In the genomic region with DNA sequence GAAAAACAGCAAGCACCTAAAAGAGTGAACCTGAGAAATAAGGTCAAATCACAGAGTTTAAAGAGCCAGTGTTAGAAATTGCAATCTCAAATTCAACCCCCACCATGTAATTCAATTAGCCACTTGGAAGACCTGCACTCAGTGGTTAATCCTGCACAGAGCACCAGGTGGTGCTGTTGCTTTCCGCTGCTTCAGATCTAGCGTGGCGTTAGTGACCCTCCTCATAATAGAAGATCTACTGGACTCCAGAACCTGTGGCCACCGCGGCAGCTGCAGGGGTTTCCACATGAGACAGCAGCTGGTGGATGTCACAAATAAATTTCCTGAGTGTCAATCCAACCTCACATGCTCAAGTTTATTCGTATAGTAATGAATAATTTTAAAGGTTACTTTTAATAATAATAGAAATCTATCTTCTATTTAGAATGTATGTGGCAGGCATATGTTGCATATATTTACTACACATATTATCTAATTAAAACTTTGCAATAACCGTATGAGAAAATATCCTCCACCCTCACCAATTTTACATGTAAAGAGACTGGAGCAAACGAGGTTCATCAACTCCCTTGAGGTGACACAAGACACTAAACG, we compare ENCODE assay signal across 9 cellular contexts.
DNase-seq lines count a peak whose midpoint lies in the region; ATAC-seq, FAIRE-seq and TF ChIP-seq lines count a peak whose summit lies in the region.
"Had no signal": no experiment of that assay in that cellular context is flagged by ENCODE, and none has a peak within 500 bp of the region (broad histone marks: within the 10 kb centered on the region; RNA-seq: fewer than 3 reads in every experiment).

No MANE protein-coding gene starts in this region.

- RAD21 ChIA-PET in GM12878 (lab: Charles Lee; ENCODE audit: unreplicated experiment) = interaction anchor here (1.8 kb wide), 1 partner anchor 90 kb away, joined by 5 read pairs; no protein-coding TSS in a partner anchor

- H3K27ac ChIP-seq in OCI-LY1 (ENCODE audit: low read depth, low read length, poor library complexity, severe bottlenecking) (no peak overlapping the region), GM12878 (ENCODE audit: control insufficient read depth, insufficient read depth) (no peak overlapping the region), iPS DF 6.9 (ENCODE audit: low read length) (no peak overlapping the region)

- ATAC-seq in HG03460 (IDR thresholded peaks at IDR 0.05; ENCODE audit: unreplicated experiment) (peak; percentile 93), GM12878 (peak; percentile 99)

- H3K9me3 ChIP-seq in OCI-LY1 (ENCODE audit: low read length) = no peaks in the 10 kb centered on the region
- H3K9me3 ChIP-seq in GM12878 (replicated peaks; ENCODE audit: control insufficient read depth, insufficient read depth, low read length) = no peaks in the 10 kb centered on the region; the same call in 2 of the 3 replicates
- H3K9me3 ChIP-seq in iPS DF 6.9 (ENCODE audit: control insufficient read depth, insufficient read depth, low read length) = no peaks in the 10 kb centered on the region

- CTCF ChIA-PET in GM12878 (lab: Yijun Ruan, JAX) = interaction anchor here (0.6 to 2.3 kb wide), 13 partner anchors 13 to 398 kb away, joined by 3 to 16 read pairs (median 3); no protein-coding TSS in a partner anchor

- no peaks in the 10 kb centered on the region for H3F3A ChIP-seq in OCI-LY1 (ENCODE audit: insufficient read depth, low read length)

- H3K4me2 ChIP-seq in OCI-LY1 (ENCODE audit: low read length) (no peak overlapping the region), GM12878 (ENCODE audit: control insufficient read depth, insufficient read depth) (no peak overlapping the region)

- peak; percentile 66 for FAIRE-seq in GM12878 (lab: Jason Lieb, UNC)
- FAIRE-seq: A204.1 had no signal

- H3K4me3 ChIP-seq in OCI-LY1 (ENCODE audit: low read depth, low read length, poor library complexity, severe bottlenecking) = no peak overlapping the region
- no peak overlapping the region for H3K4me3 ChIP-seq in GM12878
- no peak overlapping the region for H3K4me3 ChIP-seq in iPS DF 6.9 (ENCODE audit: low read length)

- no peaks in the 10 kb centered on the region for H3K9me2 ChIP-seq in OCI-LY1 (ENCODE audit: low read depth, low read length)

- H4K20me1 ChIP-seq in OCI-LY1 (ENCODE audit: insufficient read depth, low read length) = no peaks in the 10 kb centered on the region
- no peaks in the 10 kb centered on the region for H4K20me1 ChIP-seq in GM12878 (ENCODE audit: control insufficient read depth, insufficient read depth)

- POLR2A ChIA-PET in GM12878 (lab: Charles Lee) = no interaction called here

- TF ChIP-seq EP300 in GM12878 (IDR thresholded peaks at IDR 0.05; ENCODE audit: borderline replicate concordance in 1 of 2, control insufficient read depth in 1 of 2, low read depth in 2 of 2, low read length in 2 of 2) = no peak

- H3K27me3 ChIP-seq in OCI-LY1 (ENCODE audit: insufficient read depth, low read length) = no peaks in the 10 kb centered on the region
- no peaks in the 10 kb centered on the region for H3K27me3 ChIP-seq in GM12878 (replicated peaks in 1 of 2; ENCODE audit: control insufficient read depth in 2 of 2, insufficient read depth in 2 of 2, low read length in 1 of 2)
- H3K27me3 ChIP-seq in iPS DF 6.9 (ENCODE audit: control insufficient read depth, insufficient read depth, low read length) = no peaks in the 10 kb centered on the region

- DNase-seq in NCI-H1417 (lab: John Stamatoyannopoulos, UW) = peak; percentile 47 to 84 (median 66)
- DNase-seq in NCI-H1417 treated with DMSO at 0.1 percent for 48 hours (lab: John Stamatoyannopoulos, UW) = no peak
- DNase-seq in GM20000 (ENCODE audit: low spot score) = peak; percentile 45
- peak; percentile 11 for DNase-seq in GM12878 (ENCODE audit: low read depth, low spot score)
- DNase-seq in iPS DF 6.9 (ENCODE audit: low read depth, low spot score) = peak; percentile 54
- peak; percentile 2 for DNase-seq in stimulated activated CD4-positive, alpha-beta T cell treated with anti-CD3 and anti-CD28 coated beads, Interleukin-1b, Interleukin-23, amount 100 ng/mL, for 48 hours

- H2AFZ ChIP-seq in OCI-LY1 (ENCODE audit: low read length) = no peak overlapping the region
- no peak overlapping the region for H2AFZ ChIP-seq in GM12878 (ENCODE audit: control insufficient read depth, low read depth, low read length)

- TF ChIP-seq CTCF in GM20000 (IDR thresholded peaks at IDR 0.05; ENCODE audit: extremely low read depth, missing control alignments) (peak; percentile 64), OCI-LY1 (IDR thresholded peaks at IDR 0.05; ENCODE audit: low read length) (peak; percentile 88), GM12878 (IDR thresholded peaks at IDR 0.05 in 2 of 3, conservative IDR thresholded peaks at IDR 0.05 in 1 of 3; ENCODE audit: control insufficient read depth in 2 of 3, extremely low read depth in 1 of 3, insufficient read depth in 1 of 3, low read depth in 3 of 3, low read length in 3 of 3) (peak; percentile 72 to 79 (median 72))

- SMC1A ChIA-PET in GM12878 (lab: Charles Lee; ENCODE audit: uncharacterized antibody, unreplicated experiment) = interaction anchor here (0.6 to 2.2 kb wide), 7 partner anchors 15 to 401 kb away, joined by 3 to 6 read pairs (median 4); no protein-coding TSS in a partner anchor

- WGBS in GM12878 (ENCODE audit: insufficient coverage, insufficient replicate concordance, low lambda C conversion rate, missing lambda C conversion rate) = 11% methylated on average over 9 of the region's 9 CpGs
- no CpG with 5 or more reads among the region's 9 CpGs for WGBS in iPS DF 6.9 (ENCODE audit: insufficient coverage, insufficient read length)

- TF ChIP-seq POLR2A in GM12878 (IDR thresholded peaks at IDR 0.05; ENCODE audit: low read depth, low read length) = no peak

- in situ Hi-C loops in GM12878 (cut with MboI) = no loop called here

- H3K36me3 ChIP-seq in OCI-LY1 (ENCODE audit: insufficient read depth, low read length) = no peaks in the 10 kb centered on the region
- no peaks in the 10 kb centered on the region for H3K36me3 ChIP-seq in GM12878 (ENCODE audit: control insufficient read depth in 2 of 2, insufficient read depth in 2 of 2, low read length in 1 of 2)
- no peaks in the 10 kb centered on the region for H3K36me3 ChIP-seq in iPS DF 6.9 (ENCODE audit: control insufficient read depth, insufficient read depth, low read length)

- intact Hi-C loops in GM12878 (cut with micrococcal nuclease; ENCODE audit: unreplicated experiment) = loop anchor here (1.0 to 10.0 kb wide), 4 partner anchors 91 to 472 kb away; no protein-coding TSS in a partner anchor

- peak; percentile 78 for TF ChIP-seq RAD21 in GM12878 (IDR thresholded peaks at IDR 0.05; ENCODE audit: insufficient read depth, low read depth, low read length)

- H3K79me2 ChIP-seq in OCI-LY1 (ENCODE audit: insufficient read depth, low read length) (no peaks in the 10 kb centered on the region), GM12878 (ENCODE audit: control insufficient read depth, insufficient read depth, low read length) (no peaks in the 10 kb centered on the region)

- H3K9ac ChIP-seq in OCI-LY1 (ENCODE audit: low read length) (no peak overlapping the region), GM12878 (ENCODE audit: control insufficient read depth, insufficient read depth, low read length) (no peak overlapping the region)

- no peaks in the 10 kb centered on the region for H3K4me1 ChIP-seq in OCI-LY1 (ENCODE audit: insufficient read depth, low read length, severe bottlenecking)
- no peaks in the 10 kb centered on the region for H3K4me1 ChIP-seq in GM12878 (ENCODE audit: control insufficient read depth, insufficient read depth, low read length)
- no peaks in the 10 kb centered on the region for H3K4me1 ChIP-seq in iPS DF 6.9 (ENCODE audit: control insufficient read depth, insufficient read depth, low read length)

- BruUV-seq in GM12878 (replicated peaks; lab: Mats Ljungman, UMichigan) = no TSS peak

TF ChIP-seq in GM12878, 131 proteins besides CTCF, POLR2A, EP300 and RAD21:
- TF ChIP-seq SREBF1 (IDR thresholded peaks at IDR 0.05; ENCODE audit: low read length) (no peak), YBX1 (IDR thresholded peaks at IDR 0.05) (no peak), RUNX3 (IDR thresholded peaks at IDR 0.05; ENCODE audit: low read length) (peak; percentile 63), SMC3 (IDR thresholded peaks at IDR 0.05; ENCODE audit: borderline replicate concordance, low read length) (peak; percentile 72)
